ENCODE assay signal across 13 cellular contexts in the genomic region with DNA sequence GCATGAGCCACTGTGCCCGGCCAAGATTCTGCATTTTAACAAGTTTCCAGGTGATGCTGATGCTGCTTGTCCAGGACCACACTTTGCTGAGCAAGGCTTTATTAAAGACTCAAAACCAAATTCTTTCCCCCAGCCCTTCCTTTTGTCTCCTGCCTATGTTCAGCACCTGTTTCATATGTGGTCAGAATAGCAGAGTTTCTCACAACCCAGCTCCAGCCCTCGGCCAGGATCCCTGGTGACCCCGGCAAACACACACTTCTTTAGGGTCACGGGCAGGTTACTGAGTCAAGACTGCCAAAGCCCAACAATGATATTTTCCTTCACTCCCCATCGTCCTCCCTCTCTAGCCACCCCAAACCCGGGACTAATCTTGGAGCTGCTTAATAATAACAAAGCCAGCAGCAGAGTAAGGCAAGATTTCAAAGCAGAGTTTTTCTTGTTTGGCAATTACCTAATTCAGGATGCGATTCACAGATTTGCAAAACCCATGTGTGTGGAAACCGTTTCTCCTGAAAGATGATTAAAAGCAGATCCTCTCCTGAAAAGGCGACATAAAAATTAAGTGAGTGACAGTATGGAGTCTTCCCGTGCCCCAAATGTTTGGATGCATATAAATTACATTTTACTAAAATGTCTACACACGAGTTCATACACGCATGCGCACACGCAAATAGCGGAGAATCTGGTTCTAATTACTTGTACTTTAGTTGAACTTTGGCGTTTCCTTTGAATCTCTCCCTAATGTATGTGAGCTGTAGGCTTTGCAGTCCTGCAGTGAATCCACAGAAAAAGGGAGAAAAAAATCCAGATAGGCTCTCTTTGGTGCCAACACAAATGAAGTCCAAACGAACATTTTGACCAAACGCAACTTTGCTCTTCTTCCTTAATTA. TPM values are rescaled to one million over a fixed set of nuclear protein-coding genes. Genes with fewer than 3 reads are reported as not detected.
DNase-seq lines count a peak whose midpoint lies in the region; TF ChIP-seq lines count a peak whose summit lies in the region.
"Had no signal": no experiment of that assay in that cellular context is flagged by ENCODE, and none has a peak within 500 bp of the region (broad histone marks: within the 10 kb centered on the region; RNA-seq: fewer than 3 reads in every experiment).

No MANE protein-coding gene starts in this region.

- in situ Hi-C loops in HAP-1 (cut with MboI; ENCODE audit: low sequenced_read_pairs): no loop called here

- 46% methylated on average over 18 of the region's 18 CpGs for whole genome bisulfite sequencing in hepatocyte (ENCODE audit: low lambda C conversion rate, missing lambda C conversion rate)
- 24 to 35% methylated on average over 18 of the region's 18 CpGs for WGBS in tibial nerve, 2 donors
- WGBS in testis, 2 donors: 22 to 35% methylated on average over 18 of the region's 18 CpGs

- H3K27ac ChIP-seq in angular gyrus (ENCODE audit: low read depth, low read length) (peak overlapping the region; percentile 5), hepatocyte (peak overlapping the region; percentile 61), tibial nerve (peak overlapping the region; percentile 29 to 87 (median 67)), testis (no peak overlapping the region)
- H3K27ac ChIP-seq: SJCRH30 had no signal

- no peak overlapping the region for H3K4me3 ChIP-seq in hepatocyte
- peak overlapping the region in 2 of 4 donors; percentile 6 to 13 for H3K4me3 ChIP-seq in tibial nerve
- H3K4me3 ChIP-seq in testis: peak overlapping the region in 1 of 2 donors; percentile 4
- H3K4me3 ChIP-seq in HAP-1: no peak overlapping the region
- H3K4me3 ChIP-seq: SJCRH30 had no signal

- no peak for TF ChIP-seq POLR2A in tibial nerve (IDR thresholded peaks at IDR 0.05)
- no peak for TF ChIP-seq POLR2A in testis (IDR thresholded peaks at IDR 0.05)

- H4K20me1 ChIP-seq in hepatocyte (ENCODE audit: insufficient read depth, poor library complexity, severe bottlenecking): no peaks in the 10 kb centered on the region

- H3K4me2 ChIP-seq in hepatocyte: peak overlapping the region; percentile 62

- H3K36me3 ChIP-seq in hepatocyte (replicated peaks; ENCODE audit: insufficient read depth, low read depth): no peaks in the 10 kb centered on the region
- H3K36me3 ChIP-seq in tibial nerve: no peaks in the 10 kb centered on the region
- H3K36me3 ChIP-seq in testis (ENCODE audit: low read depth, missing control alignments): no peaks in the 10 kb centered on the region
- no peaks in the 10 kb centered on the region for H3K36me3 ChIP-seq in HAP-1 (replicated peaks)
- H3K36me3 ChIP-seq: SJCRH30 had no signal

- TF ChIP-seq CTCF in hepatocyte (IDR thresholded peaks at IDR 0.05; ENCODE audit: poor library complexity) (no peak), tibial nerve (IDR thresholded peaks at IDR 0.05) (no peak), testis (IDR thresholded peaks at IDR 0.05) (no peak)

- TF ChIP-seq EP300 in tibial nerve (IDR thresholded peaks at IDR 0.05): no peak

- intact Hi-C loops in testis (cut with DNase I; ENCODE audit: low total_unique reads): no loop called here

- peaks cover 64% of the 10 kb centered on the region for H3K4me1 ChIP-seq in hepatocyte (ENCODE audit: insufficient read depth)
- peaks cover 0 to 81% (median 37%) of the 10 kb centered on the region in 4 donors for H3K4me1 ChIP-seq in tibial nerve
- H3K4me1 ChIP-seq in testis: peaks cover 8% of the 10 kb centered on the region
- peaks cover 26% of the 10 kb centered on the region for H3K4me1 ChIP-seq in HAP-1
- H3K4me1 ChIP-seq: SJCRH30 had no signal

- DNase-seq in GM04504 (ENCODE audit: low read depth): peak; percentile 66
- peak; percentile 52 for DNase-seq in hepatocyte (ENCODE audit: low spot score)
- DNase-seq in tibial nerve (ENCODE audit: low spot score in 2 of 2): no peak
- DNase-seq in HT-29 (ENCODE audit: low spot score): no peak
- no peak for DNase-seq in testis
- DNase-seq in stimulated activated naive CD4-positive, alpha-beta T cell (lab: John Stamatoyannopoulos, UW): no peak
- DNase-seq in HAP-1 (ENCODE audit: low spot score in 2 of 2): no peak
- DNase-seq: activated CD4-positive, alpha-beta memory T cell treated with anti-CD3 and anti-CD28 coated beads, Interleukin-2, amount 10 ng/mL, durations not matched to agents 7 days and 5 days; GDM1; naive B cell; NCI-H226; SJCRH30 had no signal

- no peaks in the 10 kb centered on the region for H3K9me2 ChIP-seq in hepatocyte (replicated peaks; ENCODE audit: insufficient read depth)

- H2AFZ ChIP-seq in hepatocyte: no peak overlapping the region

- H3K9me3 ChIP-seq in hepatocyte (ENCODE audit: low read depth) (no peaks in the 10 kb centered on the region), tibial nerve (no peaks in the 10 kb centered on the region), testis (no peaks in the 10 kb centered on the region), HAP-1 (no peaks in the 10 kb centered on the region)
- H3K9me3 ChIP-seq: SJCRH30 had no signal

- H3K79me2 ChIP-seq in hepatocyte: peaks cover 67% of the 10 kb centered on the region

- H3K27me3 ChIP-seq in hepatocyte (no peaks in the 10 kb centered on the region), tibial nerve (no peaks in the 10 kb centered on the region), testis (no peaks in the 10 kb centered on the region), HAP-1 (ENCODE audit: low read depth) (no peaks in the 10 kb centered on the region)

RNA-seq across cellular contexts. Expression of a gene that starts 25.7 kb away (rescaled TPM):
- total RNA-seq in hepatocyte: 30.7 and 33.0 TPM in 2 replicates
- 20.2 and 22.2 TPM in 2 replicates for polyA plus RNA-seq in hepatocyte
- 10 to 100 TPM in 3 of 4 donors, 1 to 10 TPM in 1; 9.3 to 22.6 (median 15.1) TPM for total RNA-seq in tibial nerve
- total RNA-seq in HT-29 (2014; rRNA removed; shearing (Covaris generic)): not detected in 2 replicates
- under 1 TPM; 0.63 to 0.99 TPM for total RNA-seq in testis
- 1.5 TPM for polyA plus RNA-seq in testis (ENCODE audit: insufficient read depth, low read depth, low replicate concordance)
- total RNA-seq: activated CD4-positive, alpha-beta memory T cell treated with anti-CD3 and anti-CD28 coated beads, Interleukin-2, amount 10 ng/mL, durations not matched to agents 7 days and 5 days had no signal

Comparison
In these comparisons a context has a peak if more than half of its experiments do, and no peak if none do; other contexts are left out.
1. DNase-seq: peak in GM04504 (single experiment) and hepatocyte (single experiment); none in tibial nerve (0 of 2), HT-29 (single experiment), testis (single experiment), stimulated activated naive CD4-positive, alpha-beta T cell (0 of 6) and HAP-1 (0 of 2).
2. H3K27ac ChIP-seq: peak in angular gyrus (single experiment), hepatocyte (single experiment) and tibial nerve (4 of 4); none in testis (0 of 2).
3. RNA of a gene that starts 25.7 kb away (total RNA-seq): 30.7 to 33.0 TPM in hepatocyte and 9.3 to 22.6 TPM in tibial nerve; 0.63 to 0.99 TPM in testis and not detected in HT-29; every median in the first group is over 4 times any median in the second.